ENCODE assay signal across 8 cellular contexts in genomic region chr6:132764370-132764769, GRCh38.
DNase-seq lines count a peak whose midpoint lies in the region; ATAC-seq, FAIRE-seq and TF ChIP-seq lines count a peak whose summit lies in the region.

No MANE protein-coding gene starts in this region.

- H3K9me3 ChIP-seq in HAP-1, result no peaks in the 10 kb centered on the region

- H3K4me3 ChIP-seq in astrocyte of the spinal cord (ENCODE audit: low read depth, low read length) (no peak overlapping the region), HAP-1 (no peak overlapping the region)

- DNase-seq in stimulated activated CD4-positive, alpha-beta T cell treated with anti-CD3 and anti-CD28 coated beads, Interleukin-4, amount 100 ng/mL, for 24 hours, result peak; percentile 7
- no peak for DNase-seq in stimulated activated CD4-positive, alpha-beta T cell treated with anti-CD3 and anti-CD28 coated beads, Interleukin-4, amount 100 ng/mL, for 1 hour
- DNase-seq in astrocyte of the spinal cord (ENCODE audit: low read depth, low spot score) (peak; percentile 80), kidney glomerular epithelial cell (lab: John Stamatoyannopoulos, UW) (peak; percentile 98), urothelium cell line (ENCODE audit: low spot score) (peak; percentile 63), HAP-1 (ENCODE audit: low spot score in 2 of 2) (no peak)

- H3K27me3 ChIP-seq in HAP-1 (ENCODE audit: low read depth), result 0 out of 2 replicates have a peak, but pooled peaks cover 2% of the 10 kb centered on the region

- no peak for TF ChIP-seq CTCF in astrocyte of the spinal cord (IDR thresholded peaks at IDR 0.05; ENCODE audit: low read depth, low read length)

- no peak for ATAC-seq in activated CD4-positive, CD25-positive, alpha-beta regulatory T cell treated with anti-CD3 and anti-CD28 coated beads, Interleukin-2, amount 50 U/mL, for 24 hours
- ATAC-seq in GM19023 (IDR thresholded peaks at IDR 0.05; ENCODE audit: unreplicated experiment), result no peak

- H3K36me3 ChIP-seq in HAP-1 (replicated peaks), result peaks cover 5% of the 10 kb centered on the region; the same call in 1 of the 2 replicates

- H3K4me1 ChIP-seq in HAP-1, result no peaks in the 10 kb centered on the region

- in situ Hi-C loops in astrocyte of the spinal cord (cut with HindIII; ENCODE audit: low sequenced_read_pairs), result no loop called here
- in situ Hi-C loops in HAP-1 (cut with MboI; ENCODE audit: low sequenced_read_pairs), result loop anchor here (10.0 kb wide), 1 partner anchor 230 kb away; the partner anchor contains the start of gene TAAR9

- no peak for FAIRE-seq in urothelium cell line (lab: Jason Lieb, UNC)

Comparison
In these comparisons a context has a peak if more than half of its experiments do, and no peak if none do; other contexts are left out.
1. DNase-seq: peak in stimulated activated CD4-positive, alpha-beta T cell treated with anti-CD3 and anti-CD28 coated beads, Interleukin-4, amount 100 ng/mL, for 24 hours (single experiment), astrocyte of the spinal cord (single experiment), kidney glomerular epithelial cell (single experiment) and urothelium cell line (single experiment); none in stimulated activated CD4-positive, alpha-beta T cell treated with anti-CD3 and anti-CD28 coated beads, Interleukin-4, amount 100 ng/mL, for 1 hour (single experiment) and HAP-1 (0 of 2).